1 cellular context compared by ENCODE assay signal in genomic region chr19:16030964-16031871, GRCh38.
TF ChIP-seq lines count a peak whose summit lies in the region.

No MANE protein-coding gene starts in this region.

TF ChIP-seq in HepG2, 621 proteins besides CTCF, POLR2A, EP300 and RAD21 (continued from another document):
- TF ChIP-seq ZBED4 (CRISPR knock-in tag; IDR thresholded peaks at IDR 0.05; ENCODE audit: borderline replicate concordance) = no peak
